1 cellular context compared by ENCODE assay signal in the genomic region with DNA sequence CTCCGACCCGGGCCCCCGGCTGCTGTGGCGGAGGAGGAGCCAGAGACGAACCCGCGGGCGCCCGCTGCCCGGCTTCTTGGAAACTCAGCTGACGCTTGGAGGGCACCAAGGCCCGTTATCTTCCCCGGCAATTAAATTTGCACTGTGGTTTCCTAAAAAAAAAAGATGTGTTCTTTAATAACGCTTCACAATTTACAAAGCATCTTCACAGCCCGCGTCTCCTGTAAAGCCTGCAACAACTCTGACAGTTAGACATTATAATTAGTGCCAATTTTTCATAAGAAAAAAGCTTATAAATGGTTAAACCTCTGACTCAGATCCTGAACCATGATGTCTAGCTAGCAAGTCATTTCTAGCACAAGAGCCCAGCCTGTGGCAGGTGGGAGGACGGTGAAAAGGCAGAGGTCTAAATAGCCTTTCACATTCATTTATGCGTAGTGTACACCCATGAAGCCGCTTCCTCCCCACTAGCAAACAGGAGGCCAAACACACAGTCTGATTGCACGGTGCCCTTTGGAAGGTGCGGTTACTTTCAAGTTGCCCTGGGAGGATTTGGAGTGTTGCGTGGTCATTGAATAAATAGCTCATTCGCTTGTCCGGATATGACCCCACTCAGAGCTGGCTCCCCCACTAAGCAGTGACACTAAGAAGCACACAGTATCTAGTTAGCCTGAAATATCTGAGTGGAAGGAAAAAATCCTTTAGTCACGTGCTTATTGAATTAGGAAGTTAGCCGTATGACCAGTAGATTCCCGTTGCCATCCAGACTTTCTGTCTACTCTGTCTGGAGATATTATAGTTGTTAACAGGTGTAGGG.
TF ChIP-seq lines count a peak whose summit lies in the region.

No MANE protein-coding gene starts in this region.

TF ChIP-seq in HepG2, 621 proteins besides CTCF, POLR2A, EP300 and RAD21 (continued from another document and continues in another):
- TF ChIP-seq BCLAF1 (IDR thresholded peaks at IDR 0.05) (no peak), ZNF652 (CRISPR knock-in tag; IDR thresholded peaks at IDR 0.05; ENCODE audit: borderline replicate concordance, low read depth) (peak; percentile 83), ZFP37 (CRISPR knock-in tag; IDR thresholded peaks at IDR 0.05; ENCODE audit: borderline replicate concordance) (peak; percentile 97), ARID4A (CRISPR knock-in tag; IDR thresholded peaks at IDR 0.05; ENCODE audit: borderline replicate concordance) (peak; percentile 69; the same call in 1 of the 2 replicates), MBD4 (IDR thresholded peaks at IDR 0.05; ENCODE audit: borderline replicate concordance, low read length) (no peak; the same call in 1 of the 2 replicates), PHF8 (CRISPR knock-in tag; IDR thresholded peaks at IDR 0.05) (no peak), ZNF768 (CRISPR knock-in tag; IDR thresholded peaks at IDR 0.05) (no peak), KMT2B (CRISPR knock-in tag; IDR thresholded peaks at IDR 0.05) (peak; percentile 75), PITX1 (CRISPR knock-in tag; IDR thresholded peaks at IDR 0.05) (peak; percentile 99), SMYD3 (CRISPR knock-in tag; IDR thresholded peaks at IDR 0.05) (no peak), ZNF207 (IDR thresholded peaks at IDR 0.05; ENCODE audit: borderline replicate concordance) (no peak), JUND (CRISPR knock-in tag; IDR thresholded peaks at IDR 0.05) (peak; percentile 52; the same call in 1 of the 2 replicates), SKI (IDR thresholded peaks at IDR 0.05; ENCODE audit: partially characterized antibody) (peak; percentile 97), ISX (CRISPR knock-in tag; conservative IDR thresholded peaks at IDR 0.05) (0 out of 2 replicates have a peak, but pooled peaks have one; percentile 63), CCAR2 (optimal IDR thresholded peaks at IDR 0.05; ENCODE audit: low read depth, low read length) (no peak), SMARCE1 (IDR thresholded peaks at IDR 0.05; ENCODE audit: borderline replicate concordance) (no peak), KAT2B (IDR thresholded peaks at IDR 0.05; ENCODE audit: borderline replicate concordance, low read depth, low read length) (no peak), ZNF605 (CRISPR knock-in tag; IDR thresholded peaks at IDR 0.05) (peak; percentile 42), TOE1 (CRISPR knock-in tag; IDR thresholded peaks at IDR 0.05) (0 out of 2 replicates have a peak, but pooled peaks have one; percentile 82), ATF7 (IDR thresholded peaks at IDR 0.05) (peak; percentile 49), ATF7 (CRISPR knock-in tag; IDR thresholded peaks at IDR 0.05) (peak; percentile 94), TEF (CRISPR knock-in tag; IDR thresholded peaks at IDR 0.05) (peak; percentile 47; the same call in 1 of the 2 replicates), SP4 (CRISPR knock-in tag; IDR thresholded peaks at IDR 0.05) (peak; percentile 35; the same call in 1 of the 2 replicates), TBX2 (CRISPR knock-in tag; IDR thresholded peaks at IDR 0.05; ENCODE audit: borderline replicate concordance) (peak; percentile 99), SETDB1 (CRISPR knock-in tag; IDR thresholded peaks at IDR 0.05; ENCODE audit: borderline replicate concordance) (no peak), ZNF614 (CRISPR knock-in tag; IDR thresholded peaks at IDR 0.05; ENCODE audit: borderline replicate concordance) (no peak; the same call in none of the 2 replicates), TFDP2 (CRISPR knock-in tag; IDR thresholded peaks at IDR 0.05) (peak; percentile 48; the same call in 1 of the 2 replicates), MAZ (IDR thresholded peaks at IDR 0.05; ENCODE audit: borderline replicate concordance, low read depth, low read length) (no peak; the same call in 1 of the 2 replicates), MAZ (CRISPR knock-in tag; IDR thresholded peaks at IDR 0.05; ENCODE audit: low read depth) (peak; percentile 80; the same call in 1 of the 2 replicates), ZNF564 (CRISPR knock-in tag; IDR thresholded peaks at IDR 0.05) (peak; percentile 82), ZBTB7A (CRISPR knock-in tag; IDR thresholded peaks at IDR 0.05) (no peak; the same call in 1 of the 2 replicates), FOSL1 (CRISPR knock-in tag; IDR thresholded peaks at IDR 0.05; ENCODE audit: borderline replicate concordance) (peak; percentile 75), SOX13 (IDR thresholded peaks at IDR 0.05) (peak; percentile 63), SOX13 (CRISPR knock-in tag; conservative IDR thresholded peaks at IDR 0.05 in 1 of 2, IDR thresholded peaks at IDR 0.05 in 1 of 2) (peak in 1 of 2 experiments; percentile 95; a peak in 2 of 4 replicates), HNF1B (CRISPR knock-in tag; IDR thresholded peaks at IDR 0.05) (peak; percentile 98), NFATC3 (CRISPR knock-in tag; IDR thresholded peaks at IDR 0.05) (no peak)
- TF ChIP-seq, protein P1, sequence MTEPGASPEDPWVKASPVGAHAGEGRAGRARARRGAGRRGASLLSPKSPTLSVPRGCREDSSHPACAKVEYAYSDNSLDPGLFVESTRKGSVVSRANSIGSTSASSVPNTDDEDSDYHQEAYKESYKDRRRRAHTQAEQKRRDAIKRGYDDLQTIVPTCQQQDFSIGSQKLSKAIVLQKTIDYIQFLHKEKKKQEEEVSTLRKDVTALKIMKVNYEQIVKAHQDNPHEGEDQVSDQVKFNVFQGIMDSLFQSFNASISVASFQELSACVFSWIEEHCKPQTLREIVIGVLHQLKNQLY (CRISPR knock-in tag; IDR thresholded peaks at IDR 0.05), result peak; percentile 98
- TF ChIP-seq, protein P2, sequence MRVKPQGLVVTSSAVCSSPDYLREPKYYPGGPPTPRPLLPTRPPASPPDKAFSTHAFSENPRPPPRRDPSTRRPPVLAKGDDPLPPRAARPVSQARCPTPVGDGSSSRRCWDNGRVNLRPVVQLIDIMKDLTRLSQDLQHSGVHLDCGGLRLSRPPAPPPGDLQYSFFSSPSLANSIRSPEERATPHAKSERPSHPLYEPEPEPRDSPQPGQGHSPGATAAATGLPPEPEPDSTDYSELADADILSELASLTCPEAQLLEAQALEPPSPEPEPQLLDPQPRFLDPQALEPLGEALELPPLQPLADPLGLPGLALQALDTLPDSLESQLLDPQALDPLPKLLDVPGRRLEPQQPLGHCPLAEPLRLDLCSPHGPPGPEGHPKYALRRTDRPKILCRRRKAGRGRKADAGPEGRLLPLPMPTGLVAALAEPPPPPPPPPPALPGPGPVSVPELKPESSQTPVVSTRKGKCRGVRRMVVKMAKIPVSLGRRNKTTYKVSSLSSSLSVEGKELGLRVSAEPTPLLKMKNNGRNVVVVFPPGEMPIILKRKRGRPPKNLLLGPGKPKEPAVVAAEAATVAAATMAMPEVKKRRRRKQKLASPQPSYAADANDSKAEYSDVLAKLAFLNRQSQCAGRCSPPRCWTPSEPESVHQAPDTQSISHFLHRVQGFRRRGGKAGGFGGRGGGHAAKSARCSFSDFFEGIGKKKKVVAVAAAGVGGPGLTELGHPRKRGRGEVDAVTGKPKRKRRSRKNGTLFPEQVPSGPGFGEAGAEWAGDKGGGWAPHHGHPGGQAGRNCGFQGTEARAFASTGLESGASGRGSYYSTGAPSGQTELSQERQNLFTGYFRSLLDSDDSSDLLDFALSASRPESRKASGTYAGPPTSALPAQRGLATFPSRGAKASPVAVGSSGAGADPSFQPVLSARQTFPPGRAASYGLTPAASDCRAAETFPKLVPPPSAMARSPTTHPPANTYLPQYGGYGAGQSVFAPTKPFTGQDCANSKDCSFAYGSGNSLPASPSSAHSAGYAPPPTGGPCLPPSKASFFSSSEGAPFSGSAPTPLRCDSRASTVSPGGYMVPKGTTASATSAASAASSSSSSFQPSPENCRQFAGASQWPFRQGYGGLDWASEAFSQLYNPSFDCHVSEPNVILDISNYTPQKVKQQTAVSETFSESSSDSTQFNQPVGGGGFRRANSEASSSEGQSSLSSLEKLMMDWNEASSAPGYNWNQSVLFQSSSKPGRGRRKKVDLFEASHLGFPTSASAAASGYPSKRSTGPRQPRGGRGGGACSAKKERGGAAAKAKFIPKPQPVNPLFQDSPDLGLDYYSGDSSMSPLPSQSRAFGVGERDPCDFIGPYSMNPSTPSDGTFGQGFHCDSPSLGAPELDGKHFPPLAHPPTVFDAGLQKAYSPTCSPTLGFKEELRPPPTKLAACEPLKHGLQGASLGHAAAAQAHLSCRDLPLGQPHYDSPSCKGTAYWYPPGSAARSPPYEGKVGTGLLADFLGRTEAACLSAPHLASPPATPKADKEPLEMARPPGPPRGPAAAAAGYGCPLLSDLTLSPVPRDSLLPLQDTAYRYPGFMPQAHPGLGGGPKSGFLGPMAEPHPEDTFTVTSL (CRISPR knock-in tag; IDR thresholded peaks at IDR 0.05; ENCODE audit: borderline replicate concordance), result peak; percentile 96; the same call in 1 of the 2 replicates
